In the genomic region with DNA sequence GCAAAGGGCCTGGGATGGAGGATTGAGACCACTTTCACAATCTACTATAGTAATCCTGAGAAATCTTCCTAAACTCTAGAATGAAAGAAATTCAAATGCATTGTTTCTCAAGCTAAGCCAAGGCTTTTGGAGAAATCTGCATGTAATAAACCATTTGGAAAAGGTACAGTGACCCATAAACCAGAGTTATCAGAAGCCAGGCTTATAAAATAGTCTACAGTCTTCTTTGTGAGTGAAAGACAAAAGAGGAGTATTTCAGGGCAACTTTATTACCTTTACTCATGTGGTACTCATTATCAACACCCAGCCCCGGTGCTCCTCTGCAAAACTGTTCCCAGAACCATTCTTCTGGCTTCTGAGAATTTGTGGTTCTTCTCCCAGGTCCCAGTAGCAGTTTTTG, we compare ENCODE assay signal across 26 cellular contexts.
DNase-seq lines count a peak whose midpoint lies in the region; ATAC-seq and TF ChIP-seq lines count a peak whose summit lies in the region.
"Had no signal": no experiment of that assay in that cellular context is flagged by ENCODE, and none has a peak within 500 bp of the region (broad histone marks: within the 10 kb centered on the region; RNA-seq: fewer than 3 reads in every experiment).

No MANE protein-coding gene starts in this region.

- POLR2A ChIA-PET in SK-N-SH (lab: Yijun Ruan, JAX): no interaction called here
- POLR2A ChIA-PET in naive thymus-derived CD8-positive, alpha-beta T cell (lab: Charles Lee): no interaction called here

- H3K4me2 ChIP-seq in SK-N-SH (0 out of 2 replicates have a peak overlapping the region, but pooled peaks have one; percentile 9), smooth muscle cell (peak overlapping the region; percentile 58)

- H3K27me3 ChIP-seq in SK-N-SH (ENCODE audit: insufficient read depth): no peaks in the 10 kb centered on the region
- no peaks in the 10 kb centered on the region for H3K27me3 ChIP-seq in WERI-Rb-1 (ENCODE audit: insufficient read depth, low read depth, severe bottlenecking)
- H3K27me3 ChIP-seq in gastroesophageal sphincter: no peaks in the 10 kb centered on the region
- no peaks in the 10 kb centered on the region for H3K27me3 ChIP-seq in smooth muscle cell (ENCODE audit: low read depth)
- H3K27me3 ChIP-seq: tibial artery had no signal

- CTCF ChIA-PET in SK-N-SH (lab: Yijun Ruan, JAX): interaction anchor here (1.3 kb wide), 1 partner anchor 9 kb away, joined by 5 read pairs; no protein-coding TSS in a partner anchor

- no peaks in the 10 kb centered on the region for H3K27me3 Mint-ChIP-seq in naive thymus-derived CD8-positive, alpha-beta T cell
- H3K27me3 Mint-ChIP-seq: activated CD4-positive, alpha-beta memory T cell treated with anti-CD3 and anti-CD28 coated beads, Interleukin-2, amount 10 ng/mL, durations not matched to agents 7 days and 5 days; B cell; natural killer cell treated with Interleukin-12 subunit alpha and Interleukin-12 subunit beta and Interleukin-15 and Interleukin-18, amount 100 ng/mL, for 72 hours had no signal

- TF ChIP-seq RAD21 in SK-N-SH (IDR thresholded peaks at IDR 0.05; ENCODE audit: low read length): no peak

- peaks cover 14 to 36% of the 10 kb centered on the region in 2 experiments; a peak in 3 of 4 replicates for H3K4me1 ChIP-seq in SK-N-SH (ENCODE audit: control insufficient read depth in 1 of 2, insufficient read depth in 2 of 2, low read depth in 1 of 2, low read length in 1 of 2)
- peaks cover 0 to 47% (median 31%) of the 10 kb centered on the region in 3 donors for H3K4me1 ChIP-seq in gastroesophageal sphincter
- H3K4me1 ChIP-seq in smooth muscle cell (ENCODE audit: low read depth): peaks cover 10% of the 10 kb centered on the region

- H3K27ac ChIP-seq in SK-N-SH (ENCODE audit: low read depth in 2 of 2, low read length in 1 of 2) (peak overlapping the region in 1 of 2 experiments; percentile 68; a peak in 3 of 4 replicates), WERI-Rb-1 (peak overlapping the region; percentile 63; the same call in 1 of the 2 replicates), gastroesophageal sphincter (peak overlapping the region in 3 of 4 donors; percentile 16 to 41 (median 39)), smooth muscle cell (ENCODE audit: low read depth) (peak overlapping the region; percentile 52)
- H3K27ac ChIP-seq: 22Rv1, parathyroid adenoma, tibial artery had no signal

- peaks cover 12 to 31% (median 24%) of the 10 kb centered on the region in 4 donors for H3K4me1 Mint-ChIP-seq in naive thymus-derived CD8-positive, alpha-beta T cell

- H3K4me3 ChIP-seq in SK-N-SH (ENCODE audit: low read depth in 2 of 2, low read length in 1 of 2) (no peak overlapping the region), WERI-Rb-1 (ENCODE audit: low read depth, low read length) (no peak overlapping the region), gastroesophageal sphincter (no peak overlapping the region), smooth muscle cell (no peak overlapping the region)
- H3K4me3 ChIP-seq: tibial artery had no signal

- H3K27ac Mint-ChIP-seq in naive thymus-derived CD8-positive, alpha-beta T cell: no peak overlapping the region
- H3K27ac Mint-ChIP-seq: activated CD4-positive, alpha-beta memory T cell treated with anti-CD3 and anti-CD28 coated beads, Interleukin-2, amount 10 ng/mL, durations not matched to agents 7 days and 5 days; B cell had no signal

- H3K79me2 ChIP-seq in SK-N-SH (ENCODE audit: insufficient read depth): peaks cover 87% of the 10 kb centered on the region
- no peaks in the 10 kb centered on the region for H3K79me2 ChIP-seq in smooth muscle cell (ENCODE audit: low read depth)
- H3K79me2 ChIP-seq: parathyroid adenoma had no signal

- peaks cover 0 to 1% (median 0%) of the 10 kb centered on the region in 9 donors for H3K9me3 Mint-ChIP-seq in naive thymus-derived CD8-positive, alpha-beta T cell
- H3K9me3 Mint-ChIP-seq: mesothelial cell of epicardium; natural killer cell treated with Interleukin-12 subunit alpha and Interleukin-12 subunit beta and Interleukin-15 and Interleukin-18, amount 100 ng/mL, for 72 hours had no signal

- H3K9ac ChIP-seq in SK-N-SH (no peak overlapping the region), smooth muscle cell (ENCODE audit: low read depth) (no peak overlapping the region)
- H3K9ac ChIP-seq: parathyroid adenoma had no signal

- whole genome bisulfite sequencing in SK-N-SH (ENCODE audit: low lambda C conversion rate): 76% methylated on average over 1 of the region's 1 CpG
- WGBS in gastroesophageal sphincter (ENCODE audit: low coverage in 1 of 2), 2 donors: 68 to 78% methylated on average over 1 of the region's 1 CpG
- WGBS in smooth muscle cell (ENCODE audit: low lambda C conversion rate): 61% methylated on average over 1 of the region's 1 CpG

- DNase-seq in SK-N-SH (no peak), WERI-Rb-1 (no peak), smooth muscle cell (lab: John Stamatoyannopoulos, UW; ENCODE audit: unreplicated experiment) (no peak), NCI-H1417 (lab: John Stamatoyannopoulos, UW) (no peak)
- DNase-seq in naive thymus-derived CD8-positive, alpha-beta T cell: no peak
- DNase-seq: activated CD4-positive, alpha-beta memory T cell treated with anti-CD3 and anti-CD28 coated beads, Interleukin-2, amount 10 ng/mL, durations not matched to agents 7 days and 5 days; activated CD4-positive, CD25-positive, alpha-beta regulatory T cell; activated effector memory CD4-positive, alpha-beta T cell treated with Interleukin-2 at 50 U/mL for 16 hours; DND-41; effector CD8-positive, alpha-beta T cell; hypothalamus; Kasumi-1; NCI-H1092; NCI-H2029 treated with DMSO at 0.1 percent for 48 hours; NCI-H2227 treated with DMSO at 0.1 percent for 48 hours; NCI-H748 treated with DMSO at 0.1 percent for 48 hours; stimulated activated naive CD8-positive, alpha-beta T cell treated with anti-CD3 and anti-CD28 coated beads, Interleukin-15, Interleukin-2, amounts not matched to agents 100 U/mL and 50 U/mL, for 24 hours had no signal

- peaks cover 0 to 10% (median 3%) of the 10 kb centered on the region in 3 donors for H3K36me3 Mint-ChIP-seq in naive thymus-derived CD8-positive, alpha-beta T cell
- H3K36me3 Mint-ChIP-seq: mesothelial cell of epicardium; natural killer cell treated with Interleukin-12 subunit alpha and Interleukin-12 subunit beta and Interleukin-15 and Interleukin-18, amount 100 ng/mL, for 72 hours had no signal

- no peaks in the 10 kb centered on the region for H3K9me3 ChIP-seq in SK-N-SH
- no peaks in the 10 kb centered on the region for H3K9me3 ChIP-seq in WERI-Rb-1 (ENCODE audit: severe bottlenecking)
- H3K9me3 ChIP-seq in gastroesophageal sphincter: no peaks in the 10 kb centered on the region
- H3K9me3 ChIP-seq in smooth muscle cell (replicated peaks; ENCODE audit: low read depth): no peaks in the 10 kb centered on the region
- H3K9me3 ChIP-seq: tibial artery had no signal

- no peaks in the 10 kb centered on the region for H3K36me3 ChIP-seq in SK-N-SH (replicated peaks in 1 of 2; ENCODE audit: control insufficient read depth in 1 of 2, insufficient read depth in 2 of 2, low read length in 1 of 2)
- no peaks in the 10 kb centered on the region for H3K36me3 ChIP-seq in WERI-Rb-1
- no peaks in the 10 kb centered on the region for H3K36me3 ChIP-seq in gastroesophageal sphincter
- no peaks in the 10 kb centered on the region for H3K36me3 ChIP-seq in smooth muscle cell (ENCODE audit: low read depth)
- H3K36me3 ChIP-seq: tibial artery had no signal

- TF ChIP-seq POLR2A in gastroesophageal sphincter (IDR thresholded peaks at IDR 0.05): no peak

- TF ChIP-seq CTCF in SK-N-SH (IDR thresholded peaks at IDR 0.05) (no peak), WERI-Rb-1 (IDR thresholded peaks at IDR 0.05; ENCODE audit: low read depth, low read length) (no peak), gastroesophageal sphincter (IDR thresholded peaks at IDR 0.05) (no peak), smooth muscle cell (IDR thresholded peaks at IDR 0.05; ENCODE audit: borderline replicate concordance, insufficient read depth, poor library complexity, severe bottlenecking) (no peak)

- H4K20me1 ChIP-seq in SK-N-SH (ENCODE audit: insufficient read depth): 0 out of 2 replicates have a peak, but pooled peaks cover 3% of the 10 kb centered on the region
- H4K20me1 ChIP-seq in smooth muscle cell (ENCODE audit: low read depth): no peaks in the 10 kb centered on the region

- ATAC-seq in SK-N-SH treated with all-trans-retinoic acid at 6 μM for 48 hours: no peak
- no peak for ATAC-seq in gastroesophageal sphincter
- no peak for ATAC-seq in naive thymus-derived CD8-positive, alpha-beta T cell
- ATAC-seq in HG02840 (IDR thresholded peaks at IDR 0.05; ENCODE audit: low FRiP score, unreplicated experiment): no peak
- ATAC-seq: natural killer cell treated with Interleukin-12 subunit alpha and Interleukin-12 subunit beta and Interleukin-15 and Interleukin-18, amount 100 ng/mL, for 72 hours had no signal

- H3K9me2 ChIP-seq in SK-N-SH: no peaks in the 10 kb centered on the region

- no peak for TF ChIP-seq EP300 in SK-N-SH (IDR thresholded peaks at IDR 0.05; ENCODE audit: borderline replicate concordance in 1 of 2, low read depth in 1 of 2, low read length in 1 of 2)
- TF ChIP-seq EP300 in gastroesophageal sphincter (IDR thresholded peaks at IDR 0.05): no peak

- H2AFZ ChIP-seq in SK-N-SH (ENCODE audit: low read depth): no peak overlapping the region
- H2AFZ ChIP-seq in smooth muscle cell (ENCODE audit: low read depth): no peak overlapping the region
- H2AFZ ChIP-seq: parathyroid adenoma had no signal

- H3K4me3 Mint-ChIP-seq in naive thymus-derived CD8-positive, alpha-beta T cell: no peak overlapping the region
- H3K4me3 Mint-ChIP-seq: activated CD4-positive, alpha-beta memory T cell treated with anti-CD3 and anti-CD28 coated beads, Interleukin-2, amount 10 ng/mL, durations not matched to agents 7 days and 5 days; B cell; mesothelial cell of epicardium; natural killer cell treated with Interleukin-12 subunit alpha and Interleukin-12 subunit beta and Interleukin-15 and Interleukin-18, amount 100 ng/mL, for 72 hours had no signal

- H3F3A ChIP-seq in SK-N-SH (replicated peaks; ENCODE audit: insufficient read depth) (peaks cover 14% of the 10 kb centered on the region), smooth muscle cell (ENCODE audit: low read depth) (peaks cover 11% of the 10 kb centered on the region)

TF ChIP-seq in SK-N-SH treated with all-trans-retinoic acid at 6 μM for 48 hours, 23 proteins besides CTCF, POLR2A, EP300 and RAD21 (continues in another document):
- no peak for TF ChIP-seq CSDC2 (CRISPR knock-in tag; IDR thresholded peaks at IDR 0.05)
- TF ChIP-seq, protein P1, sequence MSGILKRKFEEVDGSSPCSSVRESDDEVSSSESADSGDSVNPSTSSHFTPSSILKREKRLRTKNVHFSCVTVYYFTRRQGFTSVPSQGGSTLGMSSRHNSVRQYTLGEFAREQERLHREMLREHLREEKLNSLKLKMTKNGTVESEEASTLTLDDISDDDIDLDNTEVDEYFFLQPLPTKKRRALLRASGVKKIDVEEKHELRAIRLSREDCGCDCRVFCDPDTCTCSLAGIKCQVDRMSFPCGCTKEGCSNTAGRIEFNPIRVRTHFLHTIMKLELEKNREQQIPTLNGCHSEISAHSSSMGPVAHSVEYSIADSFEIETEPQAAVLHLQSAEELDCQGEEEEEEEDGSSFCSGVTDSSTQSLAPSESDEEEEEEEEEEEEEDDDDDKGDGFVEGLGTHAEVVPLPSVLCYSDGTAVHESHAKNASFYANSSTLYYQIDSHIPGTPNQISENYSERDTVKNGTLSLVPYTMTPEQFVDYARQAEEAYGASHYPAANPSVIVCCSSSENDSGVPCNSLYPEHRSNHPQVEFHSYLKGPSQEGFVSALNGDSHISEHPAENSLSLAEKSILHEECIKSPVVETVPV (CRISPR knock-in tag; IDR thresholded peaks at IDR 0.05): no peak
